In the genomic region with DNA sequence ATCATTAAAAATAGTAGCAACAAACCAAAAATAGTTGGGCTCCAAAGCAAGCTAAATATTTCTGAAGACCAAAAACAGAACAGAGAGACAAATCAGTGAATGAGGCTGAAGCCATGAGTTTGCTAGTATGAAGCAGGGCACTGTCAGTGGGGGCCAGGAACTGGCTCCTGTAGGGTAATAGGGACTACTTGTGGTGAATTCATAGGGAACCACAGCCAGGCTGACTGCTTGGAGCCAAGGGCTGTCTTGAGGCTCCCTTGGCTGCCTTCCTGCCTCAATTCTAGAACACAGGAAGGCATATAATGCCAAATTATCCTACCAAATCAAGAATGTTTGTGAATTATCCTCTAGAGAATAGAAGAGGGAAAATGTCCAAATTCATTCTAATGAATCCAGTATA, we compare ENCODE assay signal across 2 cellular contexts.
TF ChIP-seq lines count a peak whose summit lies in the region.

No MANE protein-coding gene starts in this region.

TF ChIP-seq in GM23338, 12 proteins besides CTCF, POLR2A, EP300 and RAD21 (continued from another document):
- TF ChIP-seq, protein P1, sequence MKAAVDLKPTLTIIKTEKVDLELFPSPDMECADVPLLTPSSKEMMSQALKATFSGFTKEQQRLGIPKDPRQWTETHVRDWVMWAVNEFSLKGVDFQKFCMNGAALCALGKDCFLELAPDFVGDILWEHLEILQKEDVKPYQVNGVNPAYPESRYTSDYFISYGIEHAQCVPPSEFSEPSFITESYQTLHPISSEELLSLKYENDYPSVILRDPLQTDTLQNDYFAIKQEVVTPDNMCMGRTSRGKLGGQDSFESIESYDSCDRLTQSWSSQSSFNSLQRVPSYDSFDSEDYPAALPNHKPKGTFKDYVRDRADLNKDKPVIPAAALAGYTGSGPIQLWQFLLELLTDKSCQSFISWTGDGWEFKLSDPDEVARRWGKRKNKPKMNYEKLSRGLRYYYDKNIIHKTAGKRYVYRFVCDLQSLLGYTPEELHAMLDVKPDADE (IDR thresholded peaks at IDR 0.05), result no peak
- TF ChIP-seq CREB1 (CRISPR knock-in tag; IDR thresholded peaks at IDR 0.05; ENCODE audit: low read depth), result no peak

TF ChIP-seq in WTC11, 78 proteins besides CTCF, POLR2A, EP300 and RAD21 (continued from another document):
- TF ChIP-seq, protein P2, sequence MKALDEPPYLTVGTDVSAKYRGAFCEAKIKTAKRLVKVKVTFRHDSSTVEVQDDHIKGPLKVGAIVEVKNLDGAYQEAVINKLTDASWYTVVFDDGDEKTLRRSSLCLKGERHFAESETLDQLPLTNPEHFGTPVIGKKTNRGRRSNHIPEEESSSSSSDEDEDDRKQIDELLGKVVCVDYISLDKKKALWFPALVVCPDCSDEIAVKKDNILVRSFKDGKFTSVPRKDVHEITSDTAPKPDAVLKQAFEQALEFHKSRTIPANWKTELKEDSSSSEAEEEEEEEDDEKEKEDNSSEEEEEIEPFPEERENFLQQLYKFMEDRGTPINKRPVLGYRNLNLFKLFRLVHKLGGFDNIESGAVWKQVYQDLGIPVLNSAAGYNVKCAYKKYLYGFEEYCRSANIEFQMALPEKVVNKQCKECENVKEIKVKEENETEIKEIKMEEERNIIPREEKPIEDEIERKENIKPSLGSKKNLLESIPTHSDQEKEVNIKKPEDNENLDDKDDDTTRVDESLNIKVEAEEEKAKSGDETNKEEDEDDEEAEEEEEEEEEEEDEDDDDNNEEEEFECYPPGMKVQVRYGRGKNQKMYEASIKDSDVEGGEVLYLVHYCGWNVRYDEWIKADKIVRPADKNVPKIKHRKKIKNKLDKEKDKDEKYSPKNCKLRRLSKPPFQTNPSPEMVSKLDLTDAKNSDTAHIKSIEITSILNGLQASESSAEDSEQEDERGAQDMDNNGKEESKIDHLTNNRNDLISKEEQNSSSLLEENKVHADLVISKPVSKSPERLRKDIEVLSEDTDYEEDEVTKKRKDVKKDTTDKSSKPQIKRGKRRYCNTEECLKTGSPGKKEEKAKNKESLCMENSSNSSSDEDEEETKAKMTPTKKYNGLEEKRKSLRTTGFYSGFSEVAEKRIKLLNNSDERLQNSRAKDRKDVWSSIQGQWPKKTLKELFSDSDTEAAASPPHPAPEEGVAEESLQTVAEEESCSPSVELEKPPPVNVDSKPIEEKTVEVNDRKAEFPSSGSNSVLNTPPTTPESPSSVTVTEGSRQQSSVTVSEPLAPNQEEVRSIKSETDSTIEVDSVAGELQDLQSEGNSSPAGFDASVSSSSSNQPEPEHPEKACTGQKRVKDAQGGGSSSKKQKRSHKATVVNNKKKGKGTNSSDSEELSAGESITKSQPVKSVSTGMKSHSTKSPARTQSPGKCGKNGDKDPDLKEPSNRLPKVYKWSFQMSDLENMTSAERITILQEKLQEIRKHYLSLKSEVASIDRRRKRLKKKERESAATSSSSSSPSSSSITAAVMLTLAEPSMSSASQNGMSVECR (CRISPR knock-in tag; IDR thresholded peaks at IDR 0.05; ENCODE audit: borderline replicate concordance), result no peak
- TF ChIP-seq TCF7 (CRISPR knock-in tag; IDR thresholded peaks at IDR 0.05; ENCODE audit: low read depth) (no peak), ELF4 (CRISPR knock-in tag; IDR thresholded peaks at IDR 0.05; ENCODE audit: low read depth) (no peak), FOXP1 (CRISPR knock-in tag; IDR thresholded peaks at IDR 0.05; ENCODE audit: borderline replicate concordance) (no peak), ZBTB21 (CRISPR knock-in tag; IDR thresholded peaks at IDR 0.05; ENCODE audit: borderline replicate concordance) (no peak), NR2C2 (CRISPR knock-in tag; IDR thresholded peaks at IDR 0.05) (no peak), OVOL2 (CRISPR knock-in tag; IDR thresholded peaks at IDR 0.05; ENCODE audit: borderline replicate concordance) (no peak), CBFB (CRISPR knock-in tag; IDR thresholded peaks at IDR 0.05; ENCODE audit: low read depth) (no peak), ZNF416 (CRISPR knock-in tag; IDR thresholded peaks at IDR 0.05) (no peak)
- TF ChIP-seq, protein P3, sequence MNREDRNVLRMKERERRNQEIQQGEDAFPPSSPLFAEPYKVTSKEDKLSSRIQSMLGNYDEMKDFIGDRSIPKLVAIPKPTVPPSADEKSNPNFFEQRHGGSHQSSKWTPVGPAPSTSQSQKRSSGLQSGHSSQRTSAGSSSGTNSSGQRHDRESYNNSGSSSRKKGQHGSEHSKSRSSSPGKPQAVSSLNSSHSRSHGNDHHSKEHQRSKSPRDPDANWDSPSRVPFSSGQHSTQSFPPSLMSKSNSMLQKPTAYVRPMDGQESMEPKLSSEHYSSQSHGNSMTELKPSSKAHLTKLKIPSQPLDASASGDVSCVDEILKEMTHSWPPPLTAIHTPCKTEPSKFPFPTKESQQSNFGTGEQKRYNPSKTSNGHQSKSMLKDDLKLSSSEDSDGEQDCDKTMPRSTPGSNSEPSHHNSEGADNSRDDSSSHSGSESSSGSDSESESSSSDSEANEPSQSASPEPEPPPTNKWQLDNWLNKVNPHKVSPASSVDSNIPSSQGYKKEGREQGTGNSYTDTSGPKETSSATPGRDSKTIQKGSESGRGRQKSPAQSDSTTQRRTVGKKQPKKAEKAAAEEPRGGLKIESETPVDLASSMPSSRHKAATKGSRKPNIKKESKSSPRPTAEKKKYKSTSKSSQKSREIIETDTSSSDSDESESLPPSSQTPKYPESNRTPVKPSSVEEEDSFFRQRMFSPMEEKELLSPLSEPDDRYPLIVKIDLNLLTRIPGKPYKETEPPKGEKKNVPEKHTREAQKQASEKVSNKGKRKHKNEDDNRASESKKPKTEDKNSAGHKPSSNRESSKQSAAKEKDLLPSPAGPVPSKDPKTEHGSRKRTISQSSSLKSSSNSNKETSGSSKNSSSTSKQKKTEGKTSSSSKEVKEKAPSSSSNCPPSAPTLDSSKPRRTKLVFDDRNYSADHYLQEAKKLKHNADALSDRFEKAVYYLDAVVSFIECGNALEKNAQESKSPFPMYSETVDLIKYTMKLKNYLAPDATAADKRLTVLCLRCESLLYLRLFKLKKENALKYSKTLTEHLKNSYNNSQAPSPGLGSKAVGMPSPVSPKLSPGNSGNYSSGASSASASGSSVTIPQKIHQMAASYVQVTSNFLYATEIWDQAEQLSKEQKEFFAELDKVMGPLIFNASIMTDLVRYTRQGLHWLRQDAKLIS (CRISPR knock-in tag; IDR thresholded peaks at IDR 0.05; ENCODE audit: borderline replicate concordance), result no peak
- TF ChIP-seq, protein P4, sequence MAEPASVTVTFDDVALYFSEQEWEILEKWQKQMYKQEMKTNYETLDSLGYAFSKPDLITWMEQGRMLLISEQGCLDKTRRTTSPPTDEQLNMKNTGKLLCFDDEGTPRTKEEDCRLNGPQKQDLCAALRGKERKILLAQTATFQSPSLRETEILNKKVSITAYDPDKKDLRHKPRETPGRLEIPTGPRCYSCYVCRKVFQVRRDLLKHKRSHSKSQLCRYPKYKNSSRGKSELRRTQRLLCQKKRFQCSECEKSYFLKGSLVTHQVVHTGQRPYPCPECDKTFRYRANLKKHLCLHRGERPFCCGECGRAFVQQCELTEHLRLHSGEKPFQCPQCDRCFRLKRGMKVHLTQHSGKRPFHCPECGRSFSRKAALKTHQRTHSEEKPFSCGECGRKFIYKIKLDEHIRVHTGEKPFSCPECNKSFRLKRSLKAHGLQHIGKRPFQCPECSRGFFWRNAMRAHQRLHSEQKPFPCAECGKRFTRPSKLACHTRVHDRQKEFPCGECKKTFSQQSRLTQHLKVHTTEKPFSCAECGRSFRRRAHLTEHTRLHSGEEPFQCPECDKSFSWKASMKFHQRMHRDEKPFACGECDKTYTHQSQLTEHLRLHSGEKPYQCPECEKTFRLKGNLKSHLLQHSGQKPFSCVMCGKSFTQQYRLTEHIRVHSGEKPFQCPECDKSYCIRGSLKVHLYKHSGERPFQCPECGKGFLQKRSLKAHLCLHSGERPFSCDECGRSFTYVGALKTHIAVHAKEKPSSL (CRISPR knock-in tag; conservative IDR thresholded peaks at IDR 0.05), result no peak
- TF ChIP-seq, protein P5, sequence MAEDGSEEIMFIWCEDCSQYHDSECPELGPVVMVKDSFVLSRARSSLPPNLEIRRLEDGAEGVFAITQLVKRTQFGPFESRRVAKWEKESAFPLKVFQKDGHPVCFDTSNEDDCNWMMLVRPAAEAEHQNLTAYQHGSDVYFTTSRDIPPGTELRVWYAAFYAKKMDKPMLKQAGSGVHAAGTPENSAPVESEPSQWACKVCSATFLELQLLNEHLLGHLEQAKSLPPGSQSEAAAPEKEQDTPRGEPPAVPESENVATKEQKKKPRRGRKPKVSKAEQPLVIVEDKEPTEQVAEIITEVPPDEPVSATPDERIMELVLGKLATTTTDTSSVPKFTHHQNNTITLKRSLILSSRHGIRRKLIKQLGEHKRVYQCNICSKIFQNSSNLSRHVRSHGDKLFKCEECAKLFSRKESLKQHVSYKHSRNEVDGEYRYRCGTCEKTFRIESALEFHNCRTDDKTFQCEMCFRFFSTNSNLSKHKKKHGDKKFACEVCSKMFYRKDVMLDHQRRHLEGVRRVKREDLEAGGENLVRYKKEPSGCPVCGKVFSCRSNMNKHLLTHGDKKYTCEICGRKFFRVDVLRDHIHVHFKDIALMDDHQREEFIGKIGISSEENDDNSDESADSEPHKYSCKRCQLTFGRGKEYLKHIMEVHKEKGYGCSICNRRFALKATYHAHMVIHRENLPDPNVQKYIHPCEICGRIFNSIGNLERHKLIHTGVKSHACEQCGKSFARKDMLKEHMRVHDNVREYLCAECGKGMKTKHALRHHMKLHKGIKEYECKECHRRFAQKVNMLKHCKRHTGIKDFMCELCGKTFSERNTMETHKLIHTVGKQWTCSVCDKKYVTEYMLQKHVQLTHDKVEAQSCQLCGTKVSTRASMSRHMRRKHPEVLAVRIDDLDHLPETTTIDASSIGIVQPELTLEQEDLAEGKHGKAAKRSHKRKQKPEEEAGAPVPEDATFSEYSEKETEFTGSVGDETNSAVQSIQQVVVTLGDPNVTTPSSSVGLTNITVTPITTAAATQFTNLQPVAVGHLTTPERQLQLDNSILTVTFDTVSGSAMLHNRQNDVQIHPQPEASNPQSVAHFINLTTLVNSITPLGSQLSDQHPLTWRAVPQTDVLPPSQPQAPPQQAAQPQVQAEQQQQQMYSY (CRISPR knock-in tag; IDR thresholded peaks at IDR 0.05), result no peak
